Comparison of ENCODE assay signal across 17 cellular contexts in the genomic region with DNA sequence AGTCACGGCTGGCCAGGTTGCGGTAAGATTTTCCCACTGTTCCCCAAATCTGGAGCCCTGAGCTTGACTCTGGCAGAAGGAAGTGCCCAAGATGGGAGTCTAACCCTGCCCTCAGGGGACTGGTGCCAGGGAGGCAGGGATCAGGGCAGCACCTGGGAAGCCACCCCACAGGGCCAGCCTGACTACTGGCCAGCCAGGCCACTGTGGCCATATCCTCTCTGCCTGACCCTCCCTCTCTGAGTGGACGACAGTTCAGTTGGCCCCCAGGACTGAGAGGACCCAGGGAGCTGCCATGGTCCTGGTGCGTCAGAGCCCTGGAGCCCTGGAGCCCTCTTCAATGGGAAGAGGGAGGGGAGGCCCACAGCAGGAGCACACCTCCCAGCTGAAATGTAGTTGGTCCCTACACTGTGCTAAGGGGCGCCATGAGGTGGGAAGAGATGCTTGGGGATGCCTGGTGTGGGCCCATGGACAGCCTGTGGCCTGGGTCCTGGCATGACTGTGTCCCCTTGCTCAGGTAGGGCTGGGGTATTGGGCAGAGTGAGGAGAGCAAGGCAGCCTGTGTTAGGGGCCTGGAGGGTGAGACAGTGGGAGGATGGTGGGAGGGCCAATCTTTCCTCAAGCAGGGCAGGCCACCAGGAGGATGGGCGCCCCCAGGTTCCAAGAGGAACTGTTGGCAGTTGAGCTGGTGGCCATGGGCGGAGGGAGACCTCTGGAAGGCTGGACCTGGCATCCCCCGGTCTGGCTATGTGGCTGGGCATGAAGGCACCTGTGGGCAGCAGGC.
A peak's percentile ranks its signal among the peaks of the same experiment; 100 is the strongest.
DNase-seq lines count a peak whose midpoint lies in the region; ATAC-seq and TF ChIP-seq lines count a peak whose summit lies in the region.
"Had no signal": no experiment of that assay in that cellular context is flagged by ENCODE, and none has a peak within 500 bp of the region (broad histone marks: within the 10 kb centered on the region; RNA-seq: fewer than 3 reads in every experiment).

No MANE protein-coding gene starts in this region.

- H3K36me3 ChIP-seq in CD8-positive, alpha-beta memory T cell (ENCODE audit: insufficient read depth, low read length) = peaks cover 11% of the 10 kb centered on the region
- H3K36me3 ChIP-seq in psoas muscle (ENCODE audit: insufficient read depth in 1 of 2, low read depth in 1 of 2) = peaks cover 0 to 89% of the 10 kb centered on the region in 2 donors
- H3K36me3 ChIP-seq: ovary had no signal

- no peak overlapping the region for H3K4me3 ChIP-seq in CD8-positive, alpha-beta memory T cell (ENCODE audit: low read length)
- H3K4me3 ChIP-seq in psoas muscle = no peak overlapping the region
- H3K4me3 ChIP-seq: ovary, skin epidermis had no signal

- no peaks in the 10 kb centered on the region for H3K9me3 Mint-ChIP-seq in CD8-positive, alpha-beta memory T cell
- H3K9me3 Mint-ChIP-seq: brain; dendritic cell treated with granulocyte-macrophage colony-stimulating factor and Interleukin-4, amounts not matched to agents 40 ng/mL and 50 ng/mL, for 4 days had no signal

- no peak for ATAC-seq in T-helper 17 cell
- ATAC-seq in left cardiac atrium = no peak
- ATAC-seq in psoas muscle = no peak
- ATAC-seq: left colon had no signal

- H3K36me3 Mint-ChIP-seq in CD8-positive, alpha-beta memory T cell = peaks cover 0 to 53% (median 2%) of the 10 kb centered on the region in 3 donors
- H3K36me3 Mint-ChIP-seq in T-helper 17 cell (ENCODE audit: low read depth) = no peaks in the 10 kb centered on the region

- 94 to 96% (median 96%) methylated on average over 7 to 8 of the region's 8 CpGs for WGBS in psoas muscle, 3 donors

- H3K27me3 ChIP-seq in CD8-positive, alpha-beta memory T cell (ENCODE audit: insufficient read depth, low read length, poor library complexity, severe bottlenecking) = no peaks in the 10 kb centered on the region
- no peaks in the 10 kb centered on the region for H3K27me3 ChIP-seq in psoas muscle (ENCODE audit: insufficient read depth in 3 of 3, low read length in 2 of 3)
- H3K27me3 ChIP-seq: ovary had no signal

- no peak overlapping the region for H3K27ac ChIP-seq in CD8-positive, alpha-beta memory T cell (ENCODE audit: low read depth, low read length)
- no peak overlapping the region for H3K27ac ChIP-seq in psoas muscle
- H3K27ac ChIP-seq: epithelial cell of prostate, KMS-11, ovary, skin epidermis had no signal

- peak in 1 of 5 donors; percentile 41 for DNase-seq in CD8-positive, alpha-beta memory T cell
- peak in 1 of 3 donors; percentile 5 for DNase-seq in T-helper 17 cell
- peak; percentile 12 for DNase-seq in left cardiac atrium
- peak; percentile 6 to 23 for DNase-seq in psoas muscle
- DNase-seq in SHP77 treated with DMSO at 0.1 percent for 48 hours (lab: John Stamatoyannopoulos, UW) = no peak
- no peak for DNase-seq in HUDEP-2 (lab: John Stamatoyannopoulos, UW; ENCODE audit: unreplicated experiment in 76 of 76)
- DNase-seq in dermis blood vessel endothelial cell = no peak
- DNase-seq: AML-193; NCI-H1930; stimulated activated CD4-positive, alpha-beta T cell treated with anti-CD3 and anti-CD28 coated beads, Interleukin-4, amount 100 ng/mL, for 1 hour had no signal

- H3K27me3 Mint-ChIP-seq in CD8-positive, alpha-beta memory T cell = no peaks in the 10 kb centered on the region
- H3K27me3 Mint-ChIP-seq in T-helper 17 cell = no peaks in the 10 kb centered on the region
- H3K27me3 Mint-ChIP-seq: brain; dendritic cell treated with granulocyte-macrophage colony-stimulating factor and Interleukin-4, amounts not matched to agents 40 ng/mL and 50 ng/mL, for 4 days had no signal

- peak overlapping the region in 5 of 8 donors; percentile 21 to 97 (median 43) for H3K27ac Mint-ChIP-seq in CD8-positive, alpha-beta memory T cell
- H3K27ac Mint-ChIP-seq in T-helper 17 cell = peak overlapping the region; percentile 12
- H3K27ac Mint-ChIP-seq: brain; dendritic cell treated with granulocyte-macrophage colony-stimulating factor and Interleukin-4, amounts not matched to agents 40 ng/mL and 50 ng/mL, for 4 days had no signal

- POLR2A ChIA-PET in CD8-positive, alpha-beta memory T cell (lab: Charles Lee) = no interaction called here

- CTCF ChIA-PET in CD8-positive, alpha-beta memory T cell (lab: Charles Lee) = no interaction called here

- no peaks in the 10 kb centered on the region for H3K4me1 Mint-ChIP-seq in CD8-positive, alpha-beta memory T cell
- no peaks in the 10 kb centered on the region for H3K4me1 Mint-ChIP-seq in T-helper 17 cell
- H3K4me1 Mint-ChIP-seq: brain had no signal

- H3K4me1 ChIP-seq in CD8-positive, alpha-beta memory T cell (ENCODE audit: insufficient read depth, low read length) = no peaks in the 10 kb centered on the region
- no peaks in the 10 kb centered on the region for H3K4me1 ChIP-seq in psoas muscle

- intact Hi-C loops in left cardiac atrium (cut with DNase I) = no loop called here
- intact Hi-C loops in psoas muscle (cut with DNase I) = no loop called here

- H3K9me3 ChIP-seq in CD8-positive, alpha-beta memory T cell (ENCODE audit: low read length) = no peaks in the 10 kb centered on the region
- no peaks in the 10 kb centered on the region for H3K9me3 ChIP-seq in T-helper 17 cell (ENCODE audit: control insufficient read depth, low read length, poor library complexity, severe bottlenecking)
- no peaks in the 10 kb centered on the region for H3K9me3 ChIP-seq in psoas muscle
- H3K9me3 ChIP-seq: ovary had no signal

- no peak for TF ChIP-seq CTCF in psoas muscle (IDR thresholded peaks at IDR 0.05)

- no peak overlapping the region for H3K4me3 Mint-ChIP-seq in CD8-positive, alpha-beta memory T cell
- H3K4me3 Mint-ChIP-seq in T-helper 17 cell = no peak overlapping the region
- H3K4me3 Mint-ChIP-seq: brain; dendritic cell treated with granulocyte-macrophage colony-stimulating factor and Interleukin-4, amounts not matched to agents 40 ng/mL and 50 ng/mL, for 4 days had no signal

Comparison
In these comparisons a context has a peak if more than half of its experiments do, and no peak if none do; other contexts are left out.
1. DNase-seq: peak in left cardiac atrium (single experiment) and psoas muscle (2 of 2); none in SHP77 treated with DMSO at 0.1 percent for 48 hours (single experiment), HUDEP-2 (0 of 76) and dermis blood vessel endothelial cell (single experiment).